In the genomic region with DNA sequence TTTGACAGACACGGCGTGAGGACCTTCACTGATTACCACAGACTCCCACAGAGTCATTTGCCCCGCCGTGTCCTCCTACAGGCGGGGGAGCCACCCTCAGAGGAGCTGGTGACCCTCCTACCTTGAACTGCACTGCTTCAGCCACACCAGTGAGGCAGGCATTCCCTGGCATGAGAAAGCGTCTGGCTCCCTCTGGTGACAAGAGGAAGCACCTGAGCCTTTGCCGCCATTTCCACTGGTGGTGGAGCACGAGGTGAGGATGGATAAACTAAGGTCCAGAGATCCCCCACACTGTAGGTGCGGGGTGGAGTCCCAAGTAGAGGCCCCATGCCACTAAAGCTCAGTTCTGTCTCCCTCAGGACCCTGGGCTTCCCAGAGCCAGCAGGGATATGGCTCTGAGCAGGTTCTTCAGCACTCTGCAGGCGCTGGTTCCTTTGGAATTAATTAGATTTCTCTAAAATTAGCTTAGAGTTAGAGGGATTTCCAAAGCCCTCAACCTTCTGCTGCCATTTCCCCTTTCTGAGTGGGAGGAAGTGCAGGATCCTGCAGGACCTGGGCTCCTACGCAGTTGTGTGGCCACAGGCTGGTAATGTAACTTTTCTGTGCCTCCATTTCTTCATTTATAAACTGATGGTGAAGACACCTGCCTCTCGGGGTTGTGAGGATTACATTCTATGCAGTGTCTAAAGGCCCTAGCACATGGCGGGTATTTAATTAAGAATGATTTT, we compare ENCODE assay signal across 9 cellular contexts.
DNase-seq lines count a peak whose midpoint lies in the region; ATAC-seq and TF ChIP-seq lines count a peak whose summit lies in the region.
"Had no signal": no experiment of that assay in that cellular context is flagged by ENCODE, and none has a peak within 500 bp of the region (broad histone marks: within the 10 kb centered on the region; RNA-seq: fewer than 3 reads in every experiment).

No MANE protein-coding gene starts in this region.

- peaks cover 5% of the 10 kb centered on the region for H3K4me1 ChIP-seq in cardiac muscle cell (ENCODE audit: low read depth)

- H3K36me3 ChIP-seq in cardiac muscle cell = no peaks in the 10 kb centered on the region

- ATAC-seq in GM21526 (IDR thresholded peaks at IDR 0.05; ENCODE audit: low FRiP score, unreplicated experiment) = peak; percentile 76
- ATAC-seq in GM18873 (IDR thresholded peaks at IDR 0.05; ENCODE audit: low FRiP score, unreplicated experiment) = no peak

- no peak overlapping the region for H3K27ac ChIP-seq in cardiac muscle cell

- H3K36me3 Mint-ChIP-seq in activated naive CD4-positive, alpha-beta T cell treated with anti-CD3 and anti-CD28 coated beads, Interleukin-2, amount 10 ng/mL, durations not matched to agents 7 days and 5 days = no peaks in the 10 kb centered on the region
- H3K36me3 Mint-ChIP-seq: activated naive CD8-positive, alpha-beta T cell had no signal

- no peaks in the 10 kb centered on the region for H3K27me3 Mint-ChIP-seq in activated naive CD4-positive, alpha-beta T cell treated with anti-CD3 and anti-CD28 coated beads, Interleukin-2, amount 10 ng/mL, durations not matched to agents 7 days and 5 days
- H3K27me3 Mint-ChIP-seq: activated naive CD8-positive, alpha-beta T cell had no signal

- H3K27me3 ChIP-seq in cardiac muscle cell = no peaks in the 10 kb centered on the region

- H3K27ac Mint-ChIP-seq in activated naive CD4-positive, alpha-beta T cell treated with anti-CD3 and anti-CD28 coated beads, Interleukin-2, amount 10 ng/mL, durations not matched to agents 7 days and 5 days = no peak overlapping the region
- H3K27ac Mint-ChIP-seq: activated naive CD8-positive, alpha-beta T cell had no signal

- CTCF ChIA-PET in activated naive CD4-positive, alpha-beta T cell treated with anti-CD3 and anti-CD28 coated beads, Interleukin-2, amount 10 ng/mL, durations not matched to agents 7 days and 5 days (lab: Charles Lee) = interaction anchor here (0.6 to 4.3 kb wide), 15 partner anchors 9 to 776 kb away, joined by 3 to 61 read pairs (median 3); partner anchors contain the start of gene SLCO3A1

- in situ Hi-C loops in SK-MEL-5 (cut with HindIII; ENCODE audit: low pct_unique_long_range_greater_than_20kb, low sequenced_read_pairs) = no loop called here

- no peaks in the 10 kb centered on the region for H3K9me3 ChIP-seq in cardiac muscle cell (ENCODE audit: low read depth)

- peak; percentile 79 for TF ChIP-seq CTCF in LNCAP (IDR thresholded peaks at IDR 0.05)
- TF ChIP-seq CTCF in cardiac muscle cell (IDR thresholded peaks at IDR 0.05; ENCODE audit: low read depth, low read length) = peak; percentile 81

- H3K4me3 Mint-ChIP-seq in activated naive CD4-positive, alpha-beta T cell treated with anti-CD3 and anti-CD28 coated beads, Interleukin-2, amount 10 ng/mL, durations not matched to agents 7 days and 5 days = no peak overlapping the region
- H3K4me3 Mint-ChIP-seq: activated naive CD8-positive, alpha-beta T cell had no signal

- H3K4me1 Mint-ChIP-seq in activated naive CD4-positive, alpha-beta T cell treated with anti-CD3 and anti-CD28 coated beads, Interleukin-2, amount 10 ng/mL, durations not matched to agents 7 days and 5 days = peaks cover 33% of the 10 kb centered on the region

- H3K4me3 ChIP-seq in cardiac muscle cell = no peak overlapping the region

- peak; percentile 0 for DNase-seq in DMS53 treated with DMSO at 0.1 percent for 48 hours (lab: John Stamatoyannopoulos, UW; ENCODE audit: unreplicated experiment)
- peak; percentile 81 for DNase-seq in SK-MEL-5 (ENCODE audit: low read depth, low spot score)
- DNase-seq in activated naive CD4-positive, alpha-beta T cell treated with anti-CD3 and anti-CD28 coated beads, Interleukin-2, amount 10 ng/mL, durations not matched to agents 7 days and 5 days = peak; percentile 77
- DNase-seq in cardiac muscle cell (ENCODE audit: low read depth in 1 of 2, low spot score in 1 of 2) = peak; percentile 77 to 85
- DNase-seq in putamen (ENCODE audit: low spot score) = peak; percentile 47

- no peaks in the 10 kb centered on the region for H3K9me3 Mint-ChIP-seq in activated naive CD4-positive, alpha-beta T cell treated with anti-CD3 and anti-CD28 coated beads, Interleukin-2, amount 10 ng/mL, durations not matched to agents 7 days and 5 days

Comparison
In these comparisons a context has a peak if more than half of its experiments do, and no peak if none do; other contexts are left out.
1. DNase-seq: peak in every context shown above with its lines; median percentile 81 in SK-MEL-5; 81 in cardiac muscle cell; 77 in activated naive CD4-positive, alpha-beta T cell treated with anti-CD3 and anti-CD28 coated beads, Interleukin-2, amount 10 ng/mL, durations not matched to agents 7 days and 5 days; 47 in putamen; 0 in DMS53 treated with DMSO at 0.1 percent for 48 hours.